In the genomic region with DNA sequence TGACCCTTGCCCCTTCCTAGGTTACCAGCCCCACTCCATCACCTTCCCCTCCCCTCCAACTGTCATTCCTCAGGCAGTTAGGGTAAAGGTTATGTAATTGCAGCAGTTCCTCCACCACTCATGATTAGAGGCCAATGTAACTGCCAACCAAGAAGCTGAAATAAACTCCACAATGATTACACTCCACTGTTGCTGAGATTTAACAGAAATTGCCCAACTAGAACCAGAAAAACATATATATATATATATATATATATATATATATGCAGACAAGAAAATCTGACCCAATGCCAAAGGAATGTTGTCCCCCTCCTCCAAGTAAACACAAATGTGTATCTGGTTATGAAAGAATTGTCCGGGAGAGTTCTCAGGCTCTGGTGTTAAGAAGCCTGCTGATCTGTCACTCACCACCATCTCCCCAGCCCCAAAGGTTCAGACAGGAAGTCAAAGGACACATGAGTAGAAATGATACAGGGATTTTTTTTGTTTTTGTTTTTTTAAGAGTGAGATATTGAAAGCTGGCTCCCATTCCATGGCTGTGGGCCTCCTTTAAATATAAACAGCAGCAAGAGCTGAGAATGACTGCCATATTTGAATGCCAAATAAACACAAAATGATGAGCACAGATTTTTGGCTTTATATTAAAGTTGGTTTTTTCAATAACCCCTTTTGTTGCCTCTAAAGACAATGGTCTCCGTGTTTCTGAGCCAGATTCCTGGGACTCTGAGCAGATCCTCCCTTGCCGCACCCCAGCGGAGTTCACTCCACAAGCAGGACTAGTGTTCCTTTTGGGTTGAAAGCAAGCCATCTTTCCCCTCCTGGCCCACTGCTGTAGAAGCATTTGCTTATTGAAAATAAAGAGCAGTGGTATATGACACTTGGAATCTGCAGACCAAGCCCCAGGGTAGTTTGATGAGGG, we compare ENCODE assay signal across 1 cellular context.
TF ChIP-seq lines count a peak whose summit lies in the region.

No MANE protein-coding gene starts in this region.

TF ChIP-seq in HepG2, 621 proteins besides CTCF, POLR2A, EP300 and RAD21 (continued from another document):
- TF ChIP-seq HNF4G (IDR thresholded peaks at IDR 0.05; ENCODE audit: borderline replicate concordance, low read depth, low read length) (0 out of 2 replicates have a peak, but pooled peaks have one; percentile 30), HNF4G (CRISPR knock-in tag; IDR thresholded peaks at IDR 0.05; ENCODE audit: borderline replicate concordance, low read depth) (no peak), ZBTB20 (CRISPR knock-in tag; IDR thresholded peaks at IDR 0.05; ENCODE audit: borderline replicate concordance, low read depth) (peak; percentile 52; the same call in 1 of the 2 replicates), ZNF644 (CRISPR knock-in tag; IDR thresholded peaks at IDR 0.05; ENCODE audit: low read depth) (0 out of 2 replicates have a peak, but pooled peaks have one; percentile 63), HMG20B (CRISPR knock-in tag; conservative IDR thresholded peaks at IDR 0.05) (0 out of 2 replicates have a peak, but pooled peaks have one; percentile 4), SP5 (CRISPR knock-in tag; IDR thresholded peaks at IDR 0.05; ENCODE audit: borderline replicate concordance, low read depth) (peak; percentile 92), HNRNPUL1 (IDR thresholded peaks at IDR 0.05; ENCODE audit: low read depth, low read length) (no peak), EHMT2 (IDR thresholded peaks at IDR 0.05; ENCODE audit: borderline replicate concordance, low read depth, low read length) (peak; percentile 73; the same call in 1 of the 2 replicates), ETV5 (CRISPR knock-in tag; IDR thresholded peaks at IDR 0.05; ENCODE audit: borderline replicate concordance) (peak; percentile 46; the same call in 1 of the 2 replicates), ZNF367 (CRISPR knock-in tag; IDR thresholded peaks at IDR 0.05; ENCODE audit: borderline replicate concordance) (no peak), ZNF777 (CRISPR knock-in tag; IDR thresholded peaks at IDR 0.05) (no peak), FOXA1 (IDR thresholded peaks at IDR 0.05) (no peak), FOXA1 (CRISPR knock-in tag; IDR thresholded peaks at IDR 0.05) (peak; percentile 44), POGZ (CRISPR knock-in tag; IDR thresholded peaks at IDR 0.05) (peak; percentile 56), LCORL (IDR thresholded peaks at IDR 0.05) (no peak), LCORL (CRISPR knock-in tag; IDR thresholded peaks at IDR 0.05) (0 out of 2 replicates have a peak, but pooled peaks have one; percentile 50), CEBPB (IDR thresholded peaks at IDR 0.05; ENCODE audit: borderline replicate concordance, low read depth, low read length) (peak; percentile 55; the same call in 1 of the 2 replicates), NFRKB (IDR thresholded peaks at IDR 0.05) (no peak), EEA1 (CRISPR knock-in tag; IDR thresholded peaks at IDR 0.05; ENCODE audit: borderline replicate concordance) (no peak), ATM (IDR thresholded peaks at IDR 0.05; ENCODE audit: borderline replicate concordance) (no peak), PHF8 (CRISPR knock-in tag; IDR thresholded peaks at IDR 0.05) (no peak), PHF21A (CRISPR knock-in tag; IDR thresholded peaks at IDR 0.05) (peak; percentile 48; the same call in 1 of the 2 replicates), ZSCAN21 (CRISPR knock-in tag; IDR thresholded peaks at IDR 0.05; ENCODE audit: borderline replicate concordance) (no peak), NCOA1 (CRISPR knock-in tag; IDR thresholded peaks at IDR 0.05) (no peak), ZNF629 (CRISPR knock-in tag; conservative IDR thresholded peaks at IDR 0.05) (no peak), ZNF773 (CRISPR knock-in tag; IDR thresholded peaks at IDR 0.05; ENCODE audit: borderline replicate concordance) (no peak), CEBPG (CRISPR knock-in tag; IDR thresholded peaks at IDR 0.05) (peak; percentile 59; the same call in 1 of the 2 replicates), TGIF2 (CRISPR knock-in tag; IDR thresholded peaks at IDR 0.05) (0 out of 2 replicates have a peak, but pooled peaks have one; percentile 51)
- TF ChIP-seq, protein P1, sequence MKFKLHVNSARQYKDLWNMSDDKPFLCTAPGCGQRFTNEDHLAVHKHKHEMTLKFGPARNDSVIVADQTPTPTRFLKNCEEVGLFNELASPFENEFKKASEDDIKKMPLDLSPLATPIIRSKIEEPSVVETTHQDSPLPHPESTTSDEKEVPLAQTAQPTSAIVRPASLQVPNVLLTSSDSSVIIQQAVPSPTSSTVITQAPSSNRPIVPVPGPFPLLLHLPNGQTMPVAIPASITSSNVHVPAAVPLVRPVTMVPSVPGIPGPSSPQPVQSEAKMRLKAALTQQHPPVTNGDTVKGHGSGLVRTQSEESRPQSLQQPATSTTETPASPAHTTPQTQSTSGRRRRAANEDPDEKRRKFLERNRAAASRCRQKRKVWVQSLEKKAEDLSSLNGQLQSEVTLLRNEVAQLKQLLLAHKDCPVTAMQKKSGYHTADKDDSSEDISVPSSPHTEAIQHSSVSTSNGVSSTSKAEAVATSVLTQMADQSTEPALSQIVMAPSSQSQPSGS (CRISPR knock-in tag; IDR thresholded peaks at IDR 0.05) = peak; percentile 47; the same call in 1 of the 2 replicates
- TF ChIP-seq, protein P2, sequence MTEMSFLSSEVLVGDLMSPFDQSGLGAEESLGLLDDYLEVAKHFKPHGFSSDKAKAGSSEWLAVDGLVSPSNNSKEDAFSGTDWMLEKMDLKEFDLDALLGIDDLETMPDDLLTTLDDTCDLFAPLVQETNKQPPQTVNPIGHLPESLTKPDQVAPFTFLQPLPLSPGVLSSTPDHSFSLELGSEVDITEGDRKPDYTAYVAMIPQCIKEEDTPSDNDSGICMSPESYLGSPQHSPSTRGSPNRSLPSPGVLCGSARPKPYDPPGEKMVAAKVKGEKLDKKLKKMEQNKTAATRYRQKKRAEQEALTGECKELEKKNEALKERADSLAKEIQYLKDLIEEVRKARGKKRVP (CRISPR knock-in tag; IDR thresholded peaks at IDR 0.05) = peak in 1 of 2 experiments; percentile 24; a peak in 1 of 4 replicates
- TF ChIP-seq, protein P3, sequence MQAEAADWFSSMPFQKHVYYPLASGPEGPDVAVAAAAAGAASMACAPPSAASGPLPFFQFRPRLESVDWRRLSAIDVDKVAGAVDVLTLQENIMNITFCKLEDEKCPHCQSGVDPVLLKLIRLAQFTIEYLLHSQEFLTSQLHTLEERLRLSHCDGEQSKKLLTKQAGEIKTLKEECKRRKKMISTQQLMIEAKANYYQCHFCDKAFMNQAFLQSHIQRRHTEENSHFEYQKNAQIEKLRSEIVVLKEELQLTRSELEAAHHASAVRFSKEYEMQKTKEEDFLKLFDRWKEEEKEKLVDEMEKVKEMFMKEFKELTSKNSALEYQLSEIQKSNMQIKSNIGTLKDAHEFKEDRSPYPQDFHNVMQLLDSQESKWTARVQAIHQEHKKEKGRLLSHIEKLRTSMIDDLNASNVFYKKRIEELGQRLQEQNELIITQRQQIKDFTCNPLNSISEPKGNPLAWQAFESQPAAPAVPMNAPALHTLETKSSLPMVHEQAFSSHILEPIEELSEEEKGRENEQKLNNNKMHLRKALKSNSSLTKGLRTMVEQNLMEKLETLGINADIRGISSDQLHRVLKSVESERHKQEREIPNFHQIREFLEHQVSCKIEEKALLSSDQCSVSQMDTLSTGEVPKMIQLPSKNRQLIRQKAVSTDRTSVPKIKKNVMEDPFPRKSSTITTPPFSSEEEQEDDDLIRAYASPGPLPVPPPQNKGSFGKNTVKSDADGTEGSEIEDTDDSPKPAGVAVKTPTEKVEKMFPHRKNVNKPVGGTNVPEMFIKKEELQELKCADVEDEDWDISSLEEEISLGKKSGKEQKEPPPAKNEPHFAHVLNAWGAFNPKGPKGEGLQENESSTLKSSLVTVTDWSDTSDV (CRISPR knock-in tag; IDR thresholded peaks at IDR 0.05) = no peak
- TF ChIP-seq, protein P4, sequence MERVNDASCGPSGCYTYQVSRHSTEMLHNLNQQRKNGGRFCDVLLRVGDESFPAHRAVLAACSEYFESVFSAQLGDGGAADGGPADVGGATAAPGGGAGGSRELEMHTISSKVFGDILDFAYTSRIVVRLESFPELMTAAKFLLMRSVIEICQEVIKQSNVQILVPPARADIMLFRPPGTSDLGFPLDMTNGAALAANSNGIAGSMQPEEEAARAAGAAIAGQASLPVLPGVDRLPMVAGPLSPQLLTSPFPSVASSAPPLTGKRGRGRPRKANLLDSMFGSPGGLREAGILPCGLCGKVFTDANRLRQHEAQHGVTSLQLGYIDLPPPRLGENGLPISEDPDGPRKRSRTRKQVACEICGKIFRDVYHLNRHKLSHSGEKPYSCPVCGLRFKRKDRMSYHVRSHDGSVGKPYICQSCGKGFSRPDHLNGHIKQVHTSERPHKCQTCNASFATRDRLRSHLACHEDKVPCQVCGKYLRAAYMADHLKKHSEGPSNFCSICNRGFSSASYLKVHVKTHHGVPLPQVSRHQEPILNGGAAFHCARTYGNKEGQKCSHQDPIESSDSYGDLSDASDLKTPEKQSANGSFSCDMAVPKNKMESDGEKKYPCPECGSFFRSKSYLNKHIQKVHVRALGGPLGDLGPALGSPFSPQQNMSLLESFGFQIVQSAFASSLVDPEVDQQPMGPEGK (CRISPR knock-in tag; IDR thresholded peaks at IDR 0.05) = 0 out of 2 replicates have a peak, but pooled peaks have one; percentile 41
